9 cellular contexts compared by ENCODE assay signal in genomic region chr11:76207642-76208378, GRCh38. TPM values are rescaled to one million over a fixed set of nuclear protein-coding genes. Genes with fewer than 3 reads are reported as not detected.
DNase-seq lines count a peak whose midpoint lies in the region; ATAC-seq, FAIRE-seq and TF ChIP-seq lines count a peak whose summit lies in the region.
"Had no signal": no experiment of that assay in that cellular context is flagged by ENCODE, and none has a peak within 500 bp of the region (broad histone marks: within the 10 kb centered on the region; RNA-seq: fewer than 3 reads in every experiment).

No MANE protein-coding gene starts in this region.

- CTCF ChIA-PET in WTC11 (lab: Charles Lee): interaction anchor here (0.5 to 9.5 kb wide), 77 partner anchors 9 to 609 kb away, joined by 3 to 219 read pairs (median 5); partner anchors contain the start of gene LRRC32

- H3K27me3 Mint-ChIP-seq in WTC11 (ENCODE audit: low read depth): peaks cover 96% of the 10 kb centered on the region

- peak overlapping the region; percentile 67 for H3K4me3 Mint-ChIP-seq in WTC11

- no peaks in the 10 kb centered on the region for H3K9me3 Mint-ChIP-seq in WTC11

- POLR2A ChIA-PET in WTC11 (lab: Charles Lee): interaction anchor here (0.8 kb wide), 1 partner anchor 28 kb away, joined by 3 read pairs; no protein-coding TSS in a partner anchor

- ATAC-seq in HG02759 (IDR thresholded peaks at IDR 0.05; ENCODE audit: unreplicated experiment) (peak; percentile 61), WTC11 (peak; percentile 40), HG02623 (IDR thresholded peaks at IDR 0.05; ENCODE audit: unreplicated experiment) (no peak)

- peak overlapping the region; percentile 94 for H3K4me2 ChIP-seq in keratinocyte (ENCODE audit: control insufficient read depth, extremely low read depth, insufficient read depth, low read depth, low read length)

- peak overlapping the region; percentile 28 for H3K9ac ChIP-seq in keratinocyte (ENCODE audit: control insufficient read depth, extremely low read depth, insufficient read depth, low read length)

- H3K27ac ChIP-seq in caudate nucleus (ENCODE audit: low read depth, low read length): peak overlapping the region; percentile 3
- H3K27ac ChIP-seq in keratinocyte (ENCODE audit: control insufficient read depth, insufficient read depth, low read length): no peak overlapping the region

- peaks cover 23% of the 10 kb centered on the region for H3K4me1 Mint-ChIP-seq in WTC11

- peak; percentile 97 for DNase-seq in DMS53 (lab: John Stamatoyannopoulos, UW)
- peak; percentile 90 for DNase-seq in NCI-H2227 (lab: John Stamatoyannopoulos, UW; ENCODE audit: unreplicated experiment)
- DNase-seq in WTC11 (ENCODE audit: low spot score): peak; percentile 84
- peak in 49 of 61 donors; percentile 5 to 78 (median 42) for DNase-seq in caudate nucleus (lab: John Stamatoyannopoulos, UW)
- peak; percentile 4 for DNase-seq in keratinocyte (ENCODE audit: low read depth, low spot score)
- DNase-seq in stimulated activated CD4-positive, alpha-beta T cell treated with anti-CD3 and anti-CD28 coated beads, Interleukin-12 subunit alpha, Interleukin-12 subunit beta, amount 100 ng/mL, for 4 hours: peak; percentile 77

- no peaks in the 10 kb centered on the region for H3K79me2 ChIP-seq in keratinocyte (ENCODE audit: control insufficient read depth, insufficient read depth, low read length)

- peaks cover 93% of the 10 kb centered on the region for H3K27me3 ChIP-seq in keratinocyte (ENCODE audit: control insufficient read depth, extremely low read depth, insufficient read depth, low read length)

- no peaks in the 10 kb centered on the region for H3K36me3 ChIP-seq in keratinocyte (ENCODE audit: control insufficient read depth in 2 of 2, extremely low read depth in 1 of 2, insufficient read depth in 2 of 2, low read length in 2 of 2)

- H3K27ac Mint-ChIP-seq in WTC11: no peak overlapping the region

- no peaks in the 10 kb centered on the region for H3K36me3 Mint-ChIP-seq in WTC11

- peak overlapping the region; percentile 42 for H2AFZ ChIP-seq in keratinocyte (ENCODE audit: control insufficient read depth, low read length)

- no peaks in the 10 kb centered on the region for H3K9me1 ChIP-seq in keratinocyte (ENCODE audit: control insufficient read depth, extremely low read depth, insufficient read depth, low read length)

- peak overlapping the region; percentile 4 to 71 (median 57) for H3K4me3 ChIP-seq in keratinocyte (ENCODE audit: control insufficient read depth in 2 of 3, extremely low read depth in 1 of 3, insufficient read depth in 2 of 3, low read depth in 1 of 3, low read length in 3 of 3)

- peak; percentile 83 for TF ChIP-seq CTCF in WTC11 (IDR thresholded peaks at IDR 0.05)
- peak; percentile 65 to 94 (median 88) for TF ChIP-seq CTCF in keratinocyte (optimal IDR thresholded peaks at IDR 0.05 in 1 of 3, IDR thresholded peaks at IDR 0.05 in 1 of 3, conservative IDR thresholded peaks at IDR 0.05 in 1 of 3; ENCODE audit: extremely low read depth in 1 of 3, insufficient read depth in 2 of 3, low read length in 3 of 3)

- FAIRE-seq in keratinocyte (lab: Jason Lieb, UNC): no peak

- peaks cover 6% of the 10 kb centered on the region for H4K20me1 ChIP-seq in keratinocyte (ENCODE audit: control insufficient read depth, extremely low read depth, insufficient read depth, low read length)

- H3K9me3 ChIP-seq in keratinocyte (ENCODE audit: control insufficient read depth, low read depth, low read length): no peaks in the 10 kb centered on the region

- H3K4me1 ChIP-seq in keratinocyte (ENCODE audit: control insufficient read depth, extremely low read depth, insufficient read depth, low read length): peaks cover 19% of the 10 kb centered on the region

- dilution Hi-C loops in keratinocyte (cut with MboI; ENCODE audit: extremely low pct_ligation_motif_present, low sequenced_read_pairs): no loop called here

TF ChIP-seq in WTC11, 78 proteins besides CTCF, POLR2A, EP300 and RAD21 (continues in another document):
- TF ChIP-seq, protein P1, sequence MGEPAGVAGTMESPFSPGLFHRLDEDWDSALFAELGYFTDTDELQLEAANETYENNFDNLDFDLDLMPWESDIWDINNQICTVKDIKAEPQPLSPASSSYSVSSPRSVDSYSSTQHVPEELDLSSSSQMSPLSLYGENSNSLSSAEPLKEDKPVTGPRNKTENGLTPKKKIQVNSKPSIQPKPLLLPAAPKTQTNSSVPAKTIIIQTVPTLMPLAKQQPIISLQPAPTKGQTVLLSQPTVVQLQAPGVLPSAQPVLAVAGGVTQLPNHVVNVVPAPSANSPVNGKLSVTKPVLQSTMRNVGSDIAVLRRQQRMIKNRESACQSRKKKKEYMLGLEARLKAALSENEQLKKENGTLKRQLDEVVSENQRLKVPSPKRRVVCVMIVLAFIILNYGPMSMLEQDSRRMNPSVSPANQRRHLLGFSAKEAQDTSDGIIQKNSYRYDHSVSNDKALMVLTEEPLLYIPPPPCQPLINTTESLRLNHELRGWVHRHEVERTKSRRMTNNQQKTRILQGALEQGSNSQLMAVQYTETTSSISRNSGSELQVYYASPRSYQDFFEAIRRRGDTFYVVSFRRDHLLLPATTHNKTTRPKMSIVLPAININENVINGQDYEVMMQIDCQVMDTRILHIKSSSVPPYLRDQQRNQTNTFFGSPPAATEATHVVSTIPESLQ (CRISPR knock-in tag; IDR thresholded peaks at IDR 0.05): no peak
- TF ChIP-seq, protein P2, sequence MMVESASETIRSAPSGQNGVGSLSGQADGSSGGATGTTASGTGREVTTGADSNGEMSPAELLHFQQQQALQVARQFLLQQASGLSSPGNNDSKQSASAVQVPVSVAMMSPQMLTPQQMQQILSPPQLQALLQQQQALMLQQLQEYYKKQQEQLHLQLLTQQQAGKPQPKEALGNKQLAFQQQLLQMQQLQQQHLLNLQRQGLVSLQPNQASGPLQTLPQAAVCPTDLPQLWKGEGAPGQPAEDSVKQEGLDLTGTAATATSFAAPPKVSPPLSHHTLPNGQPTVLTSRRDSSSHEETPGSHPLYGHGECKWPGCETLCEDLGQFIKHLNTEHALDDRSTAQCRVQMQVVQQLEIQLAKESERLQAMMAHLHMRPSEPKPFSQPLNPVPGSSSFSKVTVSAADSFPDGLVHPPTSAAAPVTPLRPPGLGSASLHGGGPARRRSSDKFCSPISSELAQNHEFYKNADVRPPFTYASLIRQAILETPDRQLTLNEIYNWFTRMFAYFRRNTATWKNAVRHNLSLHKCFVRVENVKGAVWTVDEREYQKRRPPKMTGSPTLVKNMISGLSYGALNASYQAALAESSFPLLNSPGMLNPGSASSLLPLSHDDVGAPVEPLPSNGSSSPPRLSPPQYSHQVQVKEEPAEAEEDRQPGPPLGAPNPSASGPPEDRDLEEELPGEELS (CRISPR knock-in tag; IDR thresholded peaks at IDR 0.05): no peak
- TF ChIP-seq AFF4 (CRISPR knock-in tag; IDR thresholded peaks at IDR 0.05; ENCODE audit: borderline replicate concordance) (no peak), SP1 (CRISPR knock-in tag; conservative IDR thresholded peaks at IDR 0.05) (no peak), TEAD1 (CRISPR knock-in tag; IDR thresholded peaks at IDR 0.05) (no peak), ZBTB21 (CRISPR knock-in tag; IDR thresholded peaks at IDR 0.05; ENCODE audit: borderline replicate concordance) (no peak), NR2C2 (CRISPR knock-in tag; IDR thresholded peaks at IDR 0.05) (no peak), E2F1 (CRISPR knock-in tag; IDR thresholded peaks at IDR 0.05) (no peak)
- TF ChIP-seq, protein P3, sequence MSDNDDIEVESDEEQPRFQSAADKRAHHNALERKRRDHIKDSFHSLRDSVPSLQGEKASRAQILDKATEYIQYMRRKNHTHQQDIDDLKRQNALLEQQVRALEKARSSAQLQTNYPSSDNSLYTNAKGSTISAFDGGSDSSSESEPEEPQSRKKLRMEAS (CRISPR knock-in tag; IDR thresholded peaks at IDR 0.05): peak; percentile 27; the same call in 1 of the 2 replicates

RNA-seq across cellular contexts. Expression of gene WNT11, which starts 1.5 kb away (rescaled TPM):
- 0.32 to 0.89 TPM (median 0.79 TPM) in 3 replicates for total RNA-seq in WTC11 (2021)
- 0.08 TPM in 1 of 3 replicates, not detected in the others for polyA plus RNA-seq in keratinocyte
- not detected for polyA plus RNA-seq in keratinocyte (2011; ENCODE audit: low read depth)
- 0.06 and 0.10 TPM in 2 replicates for polyA plus RNA-seq in keratinocyte (2011; cell fraction: cytosol; rRNA removed)
- 0.09 and 0.27 TPM in 2 replicates for polyA plus RNA-seq in keratinocyte (2011; cell fraction: nucleus; rRNA removed)
- 0.06 and 0.10 TPM in 2 replicates for polyA plus RNA-seq in keratinocyte (2012; ENCODE audit: low replicate concordance)
- polyA minus RNA-seq in keratinocyte: not detected in 3 replicates
- not detected for polyA minus RNA-seq in keratinocyte (2011; cell fraction: cytosol; rRNA and poly(A)+ RNA removed)
- polyA minus RNA-seq in keratinocyte (2011; cell fraction: nucleus; rRNA and poly(A)+ RNA removed): not detected in 2 replicates
- total RNA-seq: glomerular endothelial cell had no signal

Comparison
In these comparisons a context has a peak if more than half of its experiments do, and no peak if none do; other contexts are left out.
1. DNase-seq: peak in every context shown above with its lines; median percentile 97 in DMS53; 90 in NCI-H2227; 84 in WTC11; 77 in stimulated activated CD4-positive, alpha-beta T cell treated with anti-CD3 and anti-CD28 coated beads, Interleukin-12 subunit alpha, Interleukin-12 subunit beta, amount 100 ng/mL, for 4 hours; 42 in caudate nucleus; 4 in keratinocyte.